ENCODE assay signal across 12 cellular contexts in genomic region chr7:116805100-116805544, GRCh38. TPM values are rescaled to one million over a fixed set of nuclear protein-coding genes. Genes with fewer than 3 reads are reported as not detected.
DNase-seq lines count a peak whose midpoint lies in the region; ATAC-seq, FAIRE-seq and TF ChIP-seq lines count a peak whose summit lies in the region.
"Had no signal": no experiment of that assay in that cellular context is flagged by ENCODE, and none has a peak within 500 bp of the region (broad histone marks: within the 10 kb centered on the region; RNA-seq: fewer than 3 reads in every experiment).

No MANE protein-coding gene starts in this region.

- no peaks in the 10 kb centered on the region for H3K36me3 ChIP-seq in adipocyte (ENCODE audit: control insufficient read depth, insufficient read depth, low read length, severe bottlenecking)

- no peak overlapping the region for H3K9ac ChIP-seq in adipocyte (ENCODE audit: low read length)

- DNase-seq in A549 (ENCODE audit: low read depth in 1 of 2, low spot score in 1 of 2) = peak in 1 of 2 experiments; percentile 63
- DNase-seq in HTR-8/SVneo (ENCODE audit: insufficient read length, low spot score) = peak; percentile 22
- DNase-seq in adipocyte (ENCODE audit: low read depth) = peak; percentile 59
- DNase-seq in left colon = no peak
- DNase-seq in activated CD4-positive, alpha-beta T cell treated with anti-CD3 and anti-CD28 coated beads for 1 hour = no peak
- no peak for DNase-seq in HPDE6-E6E7 (ENCODE audit: extremely low spot score)
- no peak for DNase-seq in natural killer cell
- no peak for DNase-seq in stimulated activated CD4-positive, alpha-beta T cell treated with anti-CD3 and anti-CD28 coated beads, Interleukin-2, amount 100 ng/mL, for 48 hours
- DNase-seq: MM.1S; RPMI8226; stimulated activated naive CD8-positive, alpha-beta T cell treated with anti-CD3 and anti-CD28 coated beads, Interleukin-15, Interleukin-2, amounts not matched to agents 100 U/mL and 50 U/mL, for 24 hours had no signal

- H3K9me3 Mint-ChIP-seq in natural killer cell = no peaks in the 10 kb centered on the region

- peak overlapping the region; percentile 85 for H3K4me2 ChIP-seq in A549

- TF ChIP-seq CTCF in A549 (IDR thresholded peaks at IDR 0.05) (no peak), natural killer cell (IDR thresholded peaks at IDR 0.05) (no peak)

- ATAC-seq in A549 (peak in 1 of 2 experiments; percentile 8; a peak in 2 of 6 replicates), left colon (peak; percentile 43), natural killer cell (no peak)
- ATAC-seq: stimulated activated naive CD8-positive, alpha-beta T cell treated with anti-CD3 and anti-CD28 coated beads, Interleukin-15, Interleukin-2, amounts not matched to agents 100 U/mL and 50 U/mL, for 24 hours had no signal

- H3K36me3 Mint-ChIP-seq in natural killer cell = no peaks in the 10 kb centered on the region

- TF ChIP-seq EP300 in A549 (IDR thresholded peaks at IDR 0.05) = no peak

- no peak overlapping the region for H3K4me3 Mint-ChIP-seq in natural killer cell

- FAIRE-seq in A549 (lab: Jason Lieb, UNC) (no peak), HTR-8/SVneo (lab: Jason Lieb, UNC) (no peak)

- whole genome bisulfite sequencing in A549 (ENCODE audit: missing lambda C conversion rate) = 27% methylated on average over 6 of the region's 7 CpGs

- H3K27ac ChIP-seq in A549 = peak overlapping the region; percentile 80 to 88
- H3K27ac ChIP-seq: C4-2B had no signal

- H3K27ac Mint-ChIP-seq in natural killer cell = no peak overlapping the region

- H3K4me1 ChIP-seq in A549 (peaks cover 83% of the 10 kb centered on the region), adipocyte (ENCODE audit: control insufficient read depth, insufficient read depth, low read length) (peaks cover 37% of the 10 kb centered on the region)

- intact Hi-C loops in left colon (cut with DNase I, micrococcal nuclease) (loop anchor here (5.0 to 10.0 kb wide), 3 partner anchors 210 to 553 kb away; no protein-coding TSS in a partner anchor), natural killer cell (cut with micrococcal nuclease) (loop anchor here (10.0 kb wide), 2 partner anchors 210 to 550 kb away; no protein-coding TSS in a partner anchor)

- CTCF ChIA-PET in A549 (lab: Yijun Ruan, JAX) = interaction anchor here (1.1 to 4.2 kb wide), 8 partner anchors 10 to 214 kb away, joined by 3 to 32 read pairs (median 4); partner anchors contain the start of gene MET

- peaks cover 9 to 11% of the 10 kb centered on the region in 2 donors for H3K27me3 Mint-ChIP-seq in natural killer cell (ENCODE audit: low read depth in 2 of 2)

- POLR2A ChIA-PET in A549 (lab: Yijun Ruan, JAX) = interaction anchor here (0.6 to 2.1 kb wide), 6 partner anchors 131 to 279 kb away, joined by 3 to 16 read pairs (median 6); partner anchors contain the start of gene MET

- TF ChIP-seq RAD21 in A549 (conservative IDR thresholded peaks at IDR 0.05 in 1 of 2, IDR thresholded peaks at IDR 0.05 in 1 of 2) = no peak

- H3K9me3 ChIP-seq in A549 = no peaks in the 10 kb centered on the region
- H3K9me3 ChIP-seq in adipocyte (ENCODE audit: control insufficient read depth, low read length) = no peaks in the 10 kb centered on the region

- no peaks in the 10 kb centered on the region for H3K27me3 ChIP-seq in adipocyte (replicated peaks; ENCODE audit: control insufficient read depth, insufficient read depth, low read length)

- H3K4me3 ChIP-seq in A549 (no peak overlapping the region), adipocyte (ENCODE audit: low read length) (peak overlapping the region; percentile 63)

- TF ChIP-seq POLR2A in A549 (IDR thresholded peaks at IDR 0.05; ENCODE audit: low read length) = no peak

- H3K4me1 Mint-ChIP-seq in natural killer cell = peaks cover 0 to 6% of the 10 kb centered on the region in 2 donors

TF ChIP-seq in A549, 52 proteins besides CTCF, POLR2A, EP300 and RAD21:
- peak; percentile 47 for TF ChIP-seq MAX (IDR thresholded peaks at IDR 0.05)
- peak; percentile 31; the same call in 1 of the 2 replicates for TF ChIP-seq GATA3 (IDR thresholded peaks at IDR 0.05; ENCODE audit: borderline replicate concordance)
- TF ChIP-seq E2F6 (IDR thresholded peaks at IDR 0.05; ENCODE audit: borderline replicate concordance, low read depth) = no peak
- TF ChIP-seq CEBPB (IDR thresholded peaks at IDR 0.05) = peak; percentile 89 to 94

RNA-seq across cellular contexts. Expression of gene CAPZA2, which starts 57.3 kb away (rescaled TPM):
- polyA plus RNA-seq in A549 (2011; rRNA removed) = 144 and 213 TPM in 2 replicates
- 29.9 and 30.0 TPM in 2 replicates for polyA plus RNA-seq in A549 (2012; cell fraction: cytosol; rRNA removed)
- polyA plus RNA-seq in A549 (2012; cell fraction: nucleus; rRNA removed) = 7.2 and 11.9 TPM in 2 replicates
- polyA plus RNA-seq in A549 (2017; fragmentation: RNase III; extraction: RNeasy Plus Mini Kit Qiagen cat#74134 plus additional on column Dnase treatment) = 144 to 151 TPM (median 151 TPM) in 3 replicates
- polyA minus RNA-seq in A549 (2011; rRNA and poly(A)+ RNA removed) = 34.0 and 38.8 TPM in 2 replicates
- 100 to 1,000 TPM; 209 to 291 TPM for total RNA-seq in left colon
- total RNA-seq in natural killer cell = 100 to 1,000 TPM in 2 of 3 donors, 10 to 100 TPM in 1; 97.0 to 135 (median 131) TPM

Comparison
In these comparisons a context has a peak if more than half of its experiments do, and no peak if none do; other contexts are left out.
1. DNase-seq: peak in HTR-8/SVneo (single experiment) and adipocyte (single experiment); none in left colon (0 of 2), activated CD4-positive, alpha-beta T cell treated with anti-CD3 and anti-CD28 coated beads for 1 hour (single experiment), HPDE6-E6E7 (single experiment), natural killer cell (single experiment) and stimulated activated CD4-positive, alpha-beta T cell treated with anti-CD3 and anti-CD28 coated beads, Interleukin-2, amount 100 ng/mL, for 48 hours (0 of 2).